Comparison of ENCODE assay signal across 1 cellular context in the genomic region with DNA sequence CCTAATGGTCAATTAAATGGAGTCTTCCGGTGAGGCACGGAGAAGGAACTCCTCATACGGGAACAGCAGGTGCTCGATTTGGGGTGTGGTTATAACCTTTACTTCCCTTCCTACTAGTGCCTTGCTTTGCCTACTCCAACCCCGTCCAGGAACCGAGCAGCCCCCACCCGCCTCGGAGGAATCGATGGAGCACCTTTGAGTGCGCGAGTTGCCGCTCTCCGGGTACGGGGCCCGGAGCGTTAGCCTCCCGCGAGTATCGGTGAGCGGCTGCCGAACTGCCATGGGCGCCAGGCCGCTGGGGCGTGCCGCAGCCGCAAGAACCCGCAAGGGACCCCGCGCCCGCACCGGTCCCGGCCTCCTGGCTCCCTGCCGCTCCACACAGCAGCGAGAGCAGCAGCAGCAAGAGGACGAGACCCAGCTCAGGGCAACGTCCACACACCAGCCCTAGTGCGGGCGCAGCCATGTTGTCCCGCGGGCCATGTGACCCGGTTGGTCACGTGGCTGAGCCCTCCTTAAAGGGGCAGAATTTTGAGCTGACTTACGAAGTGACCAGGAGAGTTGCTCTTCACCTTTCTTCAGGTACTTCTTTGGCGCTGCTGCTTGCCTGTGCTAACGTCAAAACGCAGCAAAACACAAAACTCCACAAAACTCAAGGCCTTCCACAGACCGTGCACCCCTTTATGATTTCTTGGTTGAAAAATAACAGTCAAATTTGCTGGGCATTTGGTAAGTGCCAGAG.
A peak's percentile ranks its signal among the peaks of the same experiment; 100 is the strongest.
TF ChIP-seq lines count a peak whose summit lies in the region.

A gene (minus strand): TSS at position 487 of the 739 bp plus-strand sequence. CDS start 24 bp downstream, at position 463.

TF ChIP-seq in K562, 482 proteins besides CTCF, POLR2A, EP300 and RAD21 (continued from another document):
- TF ChIP-seq, protein P1, sequence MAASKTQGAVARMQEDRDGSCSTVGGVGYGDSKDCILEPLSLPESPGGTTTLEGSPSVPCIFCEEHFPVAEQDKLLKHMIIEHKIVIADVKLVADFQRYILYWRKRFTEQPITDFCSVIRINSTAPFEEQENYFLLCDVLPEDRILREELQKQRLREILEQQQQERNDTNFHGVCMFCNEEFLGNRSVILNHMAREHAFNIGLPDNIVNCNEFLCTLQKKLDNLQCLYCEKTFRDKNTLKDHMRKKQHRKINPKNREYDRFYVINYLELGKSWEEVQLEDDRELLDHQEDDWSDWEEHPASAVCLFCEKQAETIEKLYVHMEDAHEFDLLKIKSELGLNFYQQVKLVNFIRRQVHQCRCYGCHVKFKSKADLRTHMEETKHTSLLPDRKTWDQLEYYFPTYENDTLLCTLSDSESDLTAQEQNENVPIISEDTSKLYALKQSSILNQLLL (CRISPR knock-in tag; IDR thresholded peaks at IDR 0.05; ENCODE audit: borderline replicate concordance), result no peak
- TF ChIP-seq FOS (IDR thresholded peaks at IDR 0.05; ENCODE audit: extremely low read depth, insufficient read length) (peak; percentile 61), TOE1 (IDR thresholded peaks at IDR 0.05; ENCODE audit: borderline replicate concordance) (peak; percentile 98), TOE1 (CRISPR knock-in tag; IDR thresholded peaks at IDR 0.05; ENCODE audit: borderline replicate concordance, low read depth) (no peak; the same call in 1 of the 2 replicates), PHF20 (IDR thresholded peaks at IDR 0.05; ENCODE audit: partially characterized antibody) (peak; percentile 100), CREBBP (IDR thresholded peaks at IDR 0.05; ENCODE audit: low read depth, low read length) (no peak), SMARCA4 (IDR thresholded peaks at IDR 0.05) (no peak), CAMTA2 (CRISPR knock-in tag; conservative IDR thresholded peaks at IDR 0.05) (0 out of 2 replicates have a peak, but pooled peaks have one; percentile 19), ZNF212 (CRISPR knock-in tag; IDR thresholded peaks at IDR 0.05) (no peak), SMC3 (conservative IDR thresholded peaks at IDR 0.05; ENCODE audit: insufficient read depth, low read depth, low read length) (no peak), KAT8 (IDR thresholded peaks at IDR 0.05; ENCODE audit: low read depth) (peak; percentile 95), NFATC3 (IDR thresholded peaks at IDR 0.05) (peak; percentile 50; the same call in 1 of the 2 replicates), CBX5 (IDR thresholded peaks at IDR 0.05; ENCODE audit: borderline replicate concordance, low read depth) (peak; percentile 55), NELFE (IDR thresholded peaks at IDR 0.05; ENCODE audit: insufficient read depth, insufficient read length) (no peak), ZSCAN29 (IDR thresholded peaks at IDR 0.05) (no peak), RFX1 (IDR thresholded peaks at IDR 0.05) (no peak), STAG1 (CRISPR knock-in tag; IDR thresholded peaks at IDR 0.05; ENCODE audit: borderline replicate concordance) (no peak), FOSL1 (tag; conservative IDR thresholded peaks at IDR 0.05) (0 out of 2 replicates have a peak, but pooled peaks have one; percentile 14), JUNB (CRISPR knock-in tag; conservative IDR thresholded peaks at IDR 0.05) (no peak), POLR2G (IDR thresholded peaks at IDR 0.05; ENCODE audit: low read depth, low read length) (peak; percentile 98), RCOR1 (IDR thresholded peaks at IDR 0.05; ENCODE audit: borderline replicate concordance in 1 of 2, low read depth in 2 of 2, low read length in 2 of 2) (peak in 1 of 2 experiments; percentile 75; a peak in 2 of 4 replicates), ELF2 (CRISPR knock-in tag; IDR thresholded peaks at IDR 0.05) (0 out of 2 replicates have a peak, but pooled peaks have one; percentile 48), GTF2F1 (IDR thresholded peaks at IDR 0.05; ENCODE audit: low read depth, low read length) (0 out of 2 replicates have a peak, but pooled peaks have one; percentile 9), ZNF766 (CRISPR knock-in tag; conservative IDR thresholded peaks at IDR 0.05) (peak; percentile 83), SETDB1 (IDR thresholded peaks at IDR 0.05; ENCODE audit: low read length) (no peak), L3MBTL2 (IDR thresholded peaks at IDR 0.05) (peak; percentile 92), RHOXF2B (CRISPR knock-in tag; conservative IDR thresholded peaks at IDR 0.05) (no peak), KAT2B (IDR thresholded peaks at IDR 0.05; ENCODE audit: low read depth, low read length) (no peak), FOXA1 (IDR thresholded peaks at IDR 0.05; ENCODE audit: borderline replicate concordance) (no peak), TCF7L2 (IDR thresholded peaks at IDR 0.05; ENCODE audit: low read depth, low read length) (no peak), RBM15 (IDR thresholded peaks at IDR 0.05; ENCODE audit: insufficient read depth, low read length) (no peak), ZNF146 (CRISPR knock-in tag; IDR thresholded peaks at IDR 0.05; ENCODE audit: unreplicated experiment) (no peak), TARDBP (IDR thresholded peaks at IDR 0.05) (no peak; the same call in 1 of the 2 replicates), ZC3H4 (CRISPR knock-in tag; IDR thresholded peaks at IDR 0.05; ENCODE audit: borderline replicate concordance) (no peak), BACH1 (tag; IDR thresholded peaks at IDR 0.05) (no peak)
- TF ChIP-seq, protein P2, sequence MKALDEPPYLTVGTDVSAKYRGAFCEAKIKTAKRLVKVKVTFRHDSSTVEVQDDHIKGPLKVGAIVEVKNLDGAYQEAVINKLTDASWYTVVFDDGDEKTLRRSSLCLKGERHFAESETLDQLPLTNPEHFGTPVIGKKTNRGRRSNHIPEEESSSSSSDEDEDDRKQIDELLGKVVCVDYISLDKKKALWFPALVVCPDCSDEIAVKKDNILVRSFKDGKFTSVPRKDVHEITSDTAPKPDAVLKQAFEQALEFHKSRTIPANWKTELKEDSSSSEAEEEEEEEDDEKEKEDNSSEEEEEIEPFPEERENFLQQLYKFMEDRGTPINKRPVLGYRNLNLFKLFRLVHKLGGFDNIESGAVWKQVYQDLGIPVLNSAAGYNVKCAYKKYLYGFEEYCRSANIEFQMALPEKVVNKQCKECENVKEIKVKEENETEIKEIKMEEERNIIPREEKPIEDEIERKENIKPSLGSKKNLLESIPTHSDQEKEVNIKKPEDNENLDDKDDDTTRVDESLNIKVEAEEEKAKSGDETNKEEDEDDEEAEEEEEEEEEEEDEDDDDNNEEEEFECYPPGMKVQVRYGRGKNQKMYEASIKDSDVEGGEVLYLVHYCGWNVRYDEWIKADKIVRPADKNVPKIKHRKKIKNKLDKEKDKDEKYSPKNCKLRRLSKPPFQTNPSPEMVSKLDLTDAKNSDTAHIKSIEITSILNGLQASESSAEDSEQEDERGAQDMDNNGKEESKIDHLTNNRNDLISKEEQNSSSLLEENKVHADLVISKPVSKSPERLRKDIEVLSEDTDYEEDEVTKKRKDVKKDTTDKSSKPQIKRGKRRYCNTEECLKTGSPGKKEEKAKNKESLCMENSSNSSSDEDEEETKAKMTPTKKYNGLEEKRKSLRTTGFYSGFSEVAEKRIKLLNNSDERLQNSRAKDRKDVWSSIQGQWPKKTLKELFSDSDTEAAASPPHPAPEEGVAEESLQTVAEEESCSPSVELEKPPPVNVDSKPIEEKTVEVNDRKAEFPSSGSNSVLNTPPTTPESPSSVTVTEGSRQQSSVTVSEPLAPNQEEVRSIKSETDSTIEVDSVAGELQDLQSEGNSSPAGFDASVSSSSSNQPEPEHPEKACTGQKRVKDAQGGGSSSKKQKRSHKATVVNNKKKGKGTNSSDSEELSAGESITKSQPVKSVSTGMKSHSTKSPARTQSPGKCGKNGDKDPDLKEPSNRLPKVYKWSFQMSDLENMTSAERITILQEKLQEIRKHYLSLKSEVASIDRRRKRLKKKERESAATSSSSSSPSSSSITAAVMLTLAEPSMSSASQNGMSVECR (CRISPR knock-in tag; IDR thresholded peaks at IDR 0.05), result peak; percentile 99
- TF ChIP-seq, protein P3, sequence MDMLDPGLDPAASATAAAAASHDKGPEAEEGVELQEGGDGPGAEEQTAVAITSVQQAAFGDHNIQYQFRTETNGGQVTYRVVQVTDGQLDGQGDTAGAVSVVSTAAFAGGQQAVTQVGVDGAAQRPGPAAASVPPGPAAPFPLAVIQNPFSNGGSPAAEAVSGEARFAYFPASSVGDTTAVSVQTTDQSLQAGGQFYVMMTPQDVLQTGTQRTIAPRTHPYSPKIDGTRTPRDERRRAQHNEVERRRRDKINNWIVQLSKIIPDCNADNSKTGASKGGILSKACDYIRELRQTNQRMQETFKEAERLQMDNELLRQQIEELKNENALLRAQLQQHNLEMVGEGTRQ (CRISPR knock-in tag; IDR thresholded peaks at IDR 0.05), result peak; percentile 100
- TF ChIP-seq, protein P4, sequence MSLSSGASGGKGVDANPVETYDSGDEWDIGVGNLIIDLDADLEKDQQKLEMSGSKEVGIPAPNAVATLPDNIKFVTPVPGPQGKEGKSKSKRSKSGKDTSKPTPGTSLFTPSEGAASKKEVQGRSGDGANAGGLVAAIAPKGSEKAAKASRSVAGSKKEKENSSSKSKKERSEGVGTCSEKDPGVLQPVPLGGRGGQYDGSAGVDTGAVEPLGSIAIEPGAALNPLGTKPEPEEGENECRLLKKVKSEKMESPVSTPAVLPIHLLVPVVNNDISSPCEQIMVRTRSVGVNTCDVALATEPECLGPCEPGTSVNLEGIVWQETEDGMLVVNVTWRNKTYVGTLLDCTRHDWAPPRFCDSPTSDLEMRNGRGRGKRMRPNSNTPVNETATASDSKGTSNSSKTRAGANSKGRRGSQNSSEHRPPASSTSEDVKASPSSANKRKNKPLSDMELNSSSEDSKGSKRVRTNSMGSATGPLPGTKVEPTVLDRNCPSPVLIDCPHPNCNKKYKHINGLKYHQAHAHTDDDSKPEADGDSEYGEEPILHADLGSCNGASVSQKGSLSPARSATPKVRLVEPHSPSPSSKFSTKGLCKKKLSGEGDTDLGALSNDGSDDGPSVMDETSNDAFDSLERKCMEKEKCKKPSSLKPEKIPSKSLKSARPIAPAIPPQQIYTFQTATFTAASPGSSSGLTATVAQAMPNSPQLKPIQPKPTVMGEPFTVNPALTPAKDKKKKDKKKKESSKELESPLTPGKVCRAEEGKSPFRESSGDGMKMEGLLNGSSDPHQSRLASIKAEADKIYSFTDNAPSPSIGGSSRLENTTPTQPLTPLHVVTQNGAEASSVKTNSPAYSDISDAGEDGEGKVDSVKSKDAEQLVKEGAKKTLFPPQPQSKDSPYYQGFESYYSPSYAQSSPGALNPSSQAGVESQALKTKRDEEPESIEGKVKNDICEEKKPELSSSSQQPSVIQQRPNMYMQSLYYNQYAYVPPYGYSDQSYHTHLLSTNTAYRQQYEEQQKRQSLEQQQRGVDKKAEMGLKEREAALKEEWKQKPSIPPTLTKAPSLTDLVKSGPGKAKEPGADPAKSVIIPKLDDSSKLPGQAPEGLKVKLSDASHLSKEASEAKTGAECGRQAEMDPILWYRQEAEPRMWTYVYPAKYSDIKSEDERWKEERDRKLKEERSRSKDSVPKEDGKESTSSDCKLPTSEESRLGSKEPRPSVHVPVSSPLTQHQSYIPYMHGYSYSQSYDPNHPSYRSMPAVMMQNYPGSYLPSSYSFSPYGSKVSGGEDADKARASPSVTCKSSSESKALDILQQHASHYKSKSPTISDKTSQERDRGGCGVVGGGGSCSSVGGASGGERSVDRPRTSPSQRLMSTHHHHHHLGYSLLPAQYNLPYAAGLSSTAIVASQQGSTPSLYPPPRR (CRISPR knock-in tag; IDR thresholded peaks at IDR 0.05; ENCODE audit: borderline replicate concordance), result no peak
- TF ChIP-seq, protein P5, sequence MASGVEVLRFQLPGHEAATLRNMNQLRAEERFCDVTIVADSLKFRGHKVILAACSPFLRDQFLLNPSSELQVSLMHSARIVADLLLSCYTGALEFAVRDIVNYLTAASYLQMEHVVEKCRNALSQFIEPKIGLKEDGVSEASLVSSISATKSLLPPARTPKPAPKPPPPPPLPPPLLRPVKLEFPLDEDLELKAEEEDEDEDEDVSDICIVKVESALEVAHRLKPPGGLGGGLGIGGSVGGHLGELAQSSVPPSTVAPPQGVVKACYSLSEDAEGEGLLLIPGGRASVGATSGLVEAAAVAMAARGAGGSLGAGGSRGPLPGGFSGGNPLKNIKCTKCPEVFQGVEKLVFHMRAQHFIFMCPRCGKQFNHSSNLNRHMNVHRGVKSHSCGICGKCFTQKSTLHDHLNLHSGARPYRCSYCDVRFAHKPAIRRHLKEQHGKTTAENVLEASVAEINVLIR (CRISPR knock-in tag; IDR thresholded peaks at IDR 0.05), result no peak
- TF ChIP-seq, protein P6, sequence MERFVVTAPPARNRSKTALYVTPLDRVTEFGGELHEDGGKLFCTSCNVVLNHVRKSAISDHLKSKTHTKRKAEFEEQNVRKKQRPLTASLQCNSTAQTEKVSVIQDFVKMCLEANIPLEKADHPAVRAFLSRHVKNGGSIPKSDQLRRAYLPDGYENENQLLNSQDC (CRISPR knock-in tag; IDR thresholded peaks at IDR 0.05), result no peak
- TF ChIP-seq, protein P7, sequence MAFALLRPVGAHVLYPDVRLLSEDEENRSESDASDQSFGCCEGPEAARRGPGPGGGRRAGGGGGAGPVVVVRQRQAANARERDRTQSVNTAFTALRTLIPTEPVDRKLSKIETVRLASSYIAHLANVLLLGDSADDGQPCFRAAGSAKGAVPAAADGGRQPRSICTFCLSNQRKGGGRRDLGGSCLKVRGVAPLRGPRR (CRISPR knock-in tag; IDR thresholded peaks at IDR 0.05), result no peak
- TF ChIP-seq, protein P8, sequence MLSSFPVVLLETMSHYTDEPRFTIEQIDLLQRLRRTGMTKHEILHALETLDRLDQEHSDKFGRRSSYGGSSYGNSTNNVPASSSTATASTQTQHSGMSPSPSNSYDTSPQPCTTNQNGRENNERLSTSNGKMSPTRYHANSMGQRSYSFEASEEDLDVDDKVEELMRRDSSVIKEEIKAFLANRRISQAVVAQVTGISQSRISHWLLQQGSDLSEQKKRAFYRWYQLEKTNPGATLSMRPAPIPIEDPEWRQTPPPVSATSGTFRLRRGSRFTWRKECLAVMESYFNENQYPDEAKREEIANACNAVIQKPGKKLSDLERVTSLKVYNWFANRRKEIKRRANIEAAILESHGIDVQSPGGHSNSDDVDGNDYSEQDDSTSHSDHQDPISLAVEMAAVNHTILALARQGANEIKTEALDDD (IDR thresholded peaks at IDR 0.05), result no peak
TF ChIP-seq in K562: peak in this region for 178.
